In the genomic region with DNA sequence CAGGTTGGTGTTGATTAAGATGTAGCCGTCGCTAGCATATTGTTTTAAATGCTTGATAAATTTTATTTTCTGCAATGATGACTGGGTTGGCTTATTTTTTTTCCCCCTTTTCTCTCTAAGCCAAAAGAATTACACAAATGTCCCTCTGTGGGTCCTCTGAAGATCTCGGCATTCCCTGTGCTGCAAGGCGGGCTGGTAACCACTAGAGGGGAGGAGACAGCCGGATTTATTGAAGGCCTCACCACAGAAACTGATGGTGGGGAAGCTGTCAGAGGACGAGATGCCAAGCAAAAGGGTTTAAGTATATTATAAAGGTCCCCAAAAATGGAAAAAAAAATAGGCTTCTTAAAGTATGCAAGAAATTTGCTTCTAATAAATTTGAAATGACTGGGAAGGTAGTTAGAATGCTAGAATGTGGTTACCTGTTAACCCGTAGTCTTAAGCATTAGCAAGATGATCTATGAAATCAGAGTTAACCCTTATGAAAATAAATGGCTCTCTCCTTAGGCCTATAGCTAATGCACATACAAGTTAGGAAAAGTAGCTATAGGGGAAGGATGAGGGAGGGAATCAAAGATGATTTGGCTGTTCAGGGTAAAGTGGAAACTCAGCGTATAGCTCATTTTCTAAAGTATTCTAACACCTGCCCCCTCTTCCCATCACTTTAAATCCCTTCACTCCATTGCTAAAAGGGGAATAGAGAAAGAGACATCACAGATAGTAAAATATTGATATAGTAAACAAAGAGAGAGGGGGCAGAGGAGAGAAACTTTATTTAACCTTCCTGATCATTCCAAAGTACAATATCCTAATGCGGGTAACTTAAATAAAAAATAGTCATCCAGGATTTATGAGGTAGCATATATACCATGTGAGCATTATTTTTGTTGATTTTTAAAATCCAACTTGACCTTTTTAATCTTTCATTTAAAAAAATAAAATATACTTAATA, we compare ENCODE assay signal across 8 cellular contexts.
A peak's percentile ranks its signal among the peaks of the same experiment; 100 is the strongest.
DNase-seq lines count a peak whose midpoint lies in the region; ATAC-seq lines count a peak whose summit lies in the region.

No MANE protein-coding gene starts in this region.

- peak; percentile 64 for ATAC-seq in GM21367 (IDR thresholded peaks at IDR 0.05; ENCODE audit: unreplicated experiment)

- in situ Hi-C loops in T47D (cut with HindIII; ENCODE audit: low pct_unique_long_range_greater_than_20kb, low sequenced_read_pairs): no loop called here

- DNase-seq in COLO668 (lab: John Stamatoyannopoulos, UW; ENCODE audit: unreplicated experiment) (peak; percentile 26), NCI-H2171 (lab: John Stamatoyannopoulos, UW) (peak; percentile 1), T47D (ENCODE audit: low read depth in 1 of 2, low spot score in 1 of 2) (peak; percentile 18 to 68), mucosa of gallbladder (ENCODE audit: low spot score) (peak; percentile 24), NCI-H128 (lab: John Stamatoyannopoulos, UW; ENCODE audit: unreplicated experiment) (no peak)
- DNase-seq in stimulated activated CD8-positive, alpha-beta memory T cell treated with anti-CD3 and anti-CD28 coated beads, Interleukin-4, amount 100 ng/mL, for 48 hours: no peak
- DNase-seq in stimulated activated CD4-positive, alpha-beta T cell treated with anti-CD3 and anti-CD28 coated beads, Interleukin-4, amount 100 ng/mL, for 1 hour: no peak

Comparison
In these comparisons a context has a peak if more than half of its experiments do, and no peak if none do; other contexts are left out.
1. DNase-seq: peak in COLO668 (single experiment), NCI-H2171 (single experiment), T47D (2 of 2) and mucosa of gallbladder (single experiment); none in NCI-H128 (single experiment), stimulated activated CD8-positive, alpha-beta memory T cell treated with anti-CD3 and anti-CD28 coated beads, Interleukin-4, amount 100 ng/mL, for 48 hours (single experiment) and stimulated activated CD4-positive, alpha-beta T cell treated with anti-CD3 and anti-CD28 coated beads, Interleukin-4, amount 100 ng/mL, for 1 hour (single experiment).